In genomic region chr11:33133761-33134160, GRCh38 we compare ENCODE assay signal across 23 cellular contexts.
"Had no signal": no experiment of that assay in that cellular context is flagged by ENCODE, and none has a peak within 500 bp of the region (broad histone marks: within the 10 kb centered on the region; RNA-seq: fewer than 3 reads in every experiment).

No MANE protein-coding gene starts in this region.

- H3K36me3 Mint-ChIP-seq: activated naive CD4-positive, alpha-beta T cell treated with anti-CD3 and anti-CD28 coated beads, Interleukin-2, amount 50 U/mL, for 72 hours had no signal

- H3K9me3 ChIP-seq: body of pancreas, gastroesophageal sphincter, psoas muscle, spleen, tibial nerve had no signal

- H3K4me3 Mint-ChIP-seq: immature natural killer cell; nephron; T-helper 2 cell treated with Interferon-gamma antibody and Interleukin-4, amounts not matched to agents 5 μg/mL and 100 μg/mL, for 36 hours had no signal

- H3K9me3 Mint-ChIP-seq: activated naive CD4-positive, alpha-beta T cell treated with anti-CD3 and anti-CD28 coated beads, Interleukin-2, amount 50 U/mL, for 72 hours; activated T-helper 2 cell treated with anti-CD3 and anti-CD28 coated beads, Interferon-gamma antibody, Interleukin-2, Interleukin-4, amounts not matched to agents 10 μg/mL and 5 μg/mL and 100 μg/mL, durations not matched to agents 14 hours and 24 hours and 36 hours; immature natural killer cell; nephron; T-helper 2 cell treated with Interferon-gamma antibody and Interleukin-4, amounts not matched to agents 5 μg/mL and 100 μg/mL, for 36 hours had no signal

- H3K79me2 ChIP-seq: parathyroid adenoma had no signal

- H3K27me3 ChIP-seq: body of pancreas, gastroesophageal sphincter, hepatocyte, spleen, tibial nerve had no signal

- ATAC-seq: activated naive CD4-positive, alpha-beta T cell treated with anti-CD3 and anti-CD28 coated beads, Interleukin-2, amount 50 U/mL, for 72 hours; body of pancreas; gastroesophageal sphincter; left colon; psoas muscle had no signal

- H3K4me3 ChIP-seq: body of pancreas, gastroesophageal sphincter, hepatocyte, psoas muscle, spleen, tibial nerve had no signal

- H3K27ac Mint-ChIP-seq: activated naive CD4-positive, alpha-beta T cell treated with anti-CD3 and anti-CD28 coated beads, Interleukin-2, amount 50 U/mL, for 72 hours; activated T-helper 2 cell treated with anti-CD3 and anti-CD28 coated beads, Interferon-gamma antibody, Interleukin-2, Interleukin-4, amounts not matched to agents 10 μg/mL and 5 μg/mL and 100 μg/mL, durations not matched to agents 14 hours and 24 hours and 36 hours; immature natural killer cell; T-helper 2 cell treated with Interferon-gamma antibody and Interleukin-4, amounts not matched to agents 5 μg/mL and 100 μg/mL, for 36 hours had no signal

- H2AFZ ChIP-seq: hepatocyte, parathyroid adenoma had no signal

- FAIRE-seq: colon, kidney had no signal

- DNase-seq: activated CD4-positive, alpha-beta T cell treated with anti-CD3 and anti-CD28 coated beads for 4 hours; activated CD4-positive, alpha-beta T cell treated with anti-CD3 and anti-CD28 coated beads, Interleukin-2, amount 50 U/mL, for 4 hours; activated naive CD4-positive, alpha-beta T cell; body of pancreas; effector CD8-positive, alpha-beta T cell; erythroblast; immature natural killer cell; kidney; left colon; mammary epithelial cell; psoas muscle; spleen; stimulated activated naive CD4-positive, alpha-beta T cell treated with Interleukin-2 at 50 U/mL for 16 hours; T-helper 1 cell had no signal

- H3K4me2 ChIP-seq: hepatocyte had no signal

- H3K9ac ChIP-seq: parathyroid adenoma had no signal

- H3K27ac ChIP-seq: body of pancreas, gastroesophageal sphincter, hepatocyte, parathyroid adenoma, psoas muscle, tibial nerve had no signal

- H3K36me3 ChIP-seq: gastroesophageal sphincter had no signal

- H3K4me1 ChIP-seq: body of pancreas, parathyroid adenoma, psoas muscle had no signal
